Comparison of ENCODE assay signal across 8 cellular contexts in genomic region chr19:10335149-10336053, GRCh38. TPM values are rescaled to one million over a fixed set of nuclear protein-coding genes. Genes with fewer than 3 reads are reported as not detected.
A peak's percentile ranks its signal among the peaks of the same experiment; 100 is the strongest.
DNase-seq lines count a peak whose midpoint lies in the region; ATAC-seq and TF ChIP-seq lines count a peak whose summit lies in the region.

No MANE protein-coding gene starts in this region.

- H3K79me2 ChIP-seq in parathyroid adenoma: peaks cover 4% of the 10 kb centered on the region

- H3K4me2 ChIP-seq in parathyroid adenoma (ENCODE audit: low read length): peak overlapping the region; percentile 53

- H3K27ac ChIP-seq in RWPE1: peak overlapping the region; percentile 91
- no peak overlapping the region for H3K27ac ChIP-seq in parathyroid adenoma

- H2AFZ ChIP-seq in parathyroid adenoma: peak overlapping the region; percentile 91

- no peak overlapping the region for H3K4me3 Mint-ChIP-seq in activated CD4-positive, alpha-beta memory T cell treated with anti-CD3 and anti-CD28 coated beads for 36 hours

- H3K27me3 Mint-ChIP-seq in activated CD4-positive, alpha-beta memory T cell treated with anti-CD3 and anti-CD28 coated beads for 36 hours: no peaks in the 10 kb centered on the region

- no peaks in the 10 kb centered on the region for H3K27me3 ChIP-seq in BE2C
- H3K27me3 ChIP-seq in parathyroid adenoma (ENCODE audit: control insufficient read depth, insufficient read depth, low read length): no peaks in the 10 kb centered on the region

- intact Hi-C loops in activated CD4-positive, alpha-beta memory T cell treated with anti-CD3 and anti-CD28 coated beads for 36 hours (cut with micrococcal nuclease): loop anchor here (10.0 kb wide), 1 partner anchor 141 kb away; the partner anchor contains the start of gene DNMT1

- no peaks in the 10 kb centered on the region for H3K4me1 ChIP-seq in BE2C
- peaks cover 11% of the 10 kb centered on the region for H3K4me1 ChIP-seq in parathyroid adenoma

- ATAC-seq in HG02798 (IDR thresholded peaks at IDR 0.05; ENCODE audit: poor library complexity, unreplicated experiment): no peak
- ATAC-seq in HG03196 (IDR thresholded peaks at IDR 0.05; ENCODE audit: unreplicated experiment): no peak

- H3K4me3 ChIP-seq in BE2C (ENCODE audit: low read depth, low read length) (peak overlapping the region; percentile 71), fibroblast of pulmonary artery (replicated peaks; ENCODE audit: low read depth, low read length) (peak overlapping the region; percentile 90), parathyroid adenoma (ENCODE audit: low read depth, low read length) (peak overlapping the region; percentile 98)

- H3K9me3 ChIP-seq in BE2C: no peaks in the 10 kb centered on the region
- H3K9me3 ChIP-seq in parathyroid adenoma (ENCODE audit: control insufficient read depth, low read length): no peaks in the 10 kb centered on the region

- H3K4me1 Mint-ChIP-seq in activated CD4-positive, alpha-beta memory T cell treated with anti-CD3 and anti-CD28 coated beads for 36 hours (ENCODE audit: low read depth): peaks cover 51% of the 10 kb centered on the region

- no peak overlapping the region for H3K27ac Mint-ChIP-seq in activated CD4-positive, alpha-beta memory T cell treated with anti-CD3 and anti-CD28 coated beads for 36 hours

- no peaks in the 10 kb centered on the region for H3K9me3 Mint-ChIP-seq in activated CD4-positive, alpha-beta memory T cell treated with anti-CD3 and anti-CD28 coated beads for 36 hours

- TF ChIP-seq CTCF in BE2C (IDR thresholded peaks at IDR 0.05; ENCODE audit: low read depth, low read length): no peak
- no peak; the same call in 1 of the 2 replicates for TF ChIP-seq CTCF in RWPE1 (conservative IDR thresholded peaks at IDR 0.05; ENCODE audit: low read depth)
- no peak for TF ChIP-seq CTCF in fibroblast of pulmonary artery (IDR thresholded peaks at IDR 0.05; ENCODE audit: low read length, missing control alignments)
- no peak for TF ChIP-seq CTCF in parathyroid adenoma (IDR thresholded peaks at IDR 0.05)

- H3K9ac ChIP-seq in parathyroid adenoma: no peak overlapping the region

- CTCF ChIA-PET in RWPE1 (lab: Yijun Ruan, JAX): interaction anchor here (0.6 to 0.8 kb wide), 2 partner anchors 55 to 117 kb away, joined by 4 read pairs; no protein-coding TSS in a partner anchor
- CTCF ChIA-PET in activated CD4-positive, alpha-beta memory T cell treated with anti-CD3 and anti-CD28 coated beads for 36 hours (lab: Charles Lee): interaction anchor here (2.1 kb wide), 1 partner anchor 53 kb away, joined by 4 read pairs; no protein-coding TSS in a partner anchor

- H3K36me3 ChIP-seq in BE2C (peaks cover 13% of the 10 kb centered on the region), parathyroid adenoma (ENCODE audit: control insufficient read depth, insufficient read depth, low read length) (no peaks in the 10 kb centered on the region)

- POLR2A ChIA-PET in RWPE1 (lab: Yijun Ruan, JAX; ENCODE audit: low non-redundant PET): no interaction called here
- POLR2A ChIA-PET in activated CD4-positive, alpha-beta memory T cell treated with anti-CD3 and anti-CD28 coated beads for 36 hours (lab: Charles Lee): interaction anchor here (0.5 to 1.3 kb wide), 2 partner anchors 67 to 474 kb away, joined by 3 read pairs; no protein-coding TSS in a partner anchor

- H3K36me3 Mint-ChIP-seq in activated CD4-positive, alpha-beta memory T cell treated with anti-CD3 and anti-CD28 coated beads for 36 hours: peaks cover 27% of the 10 kb centered on the region

- DNase-seq in BE2C: no peak
- no peak for DNase-seq in RWPE1 (ENCODE audit: low spot score)
- DNase-seq in fibroblast of pulmonary artery (ENCODE audit: low read depth): no peak
- DNase-seq in activated CD4-positive, alpha-beta memory T cell treated with anti-CD3 and anti-CD28 coated beads for 36 hours: no peak
- no peak for DNase-seq in NCI-H1105 (lab: John Stamatoyannopoulos, UW)

RNA-seq across cellular contexts. Expression of gene RAVER1, which starts 2.1 kb away (rescaled TPM):
- polyA plus RNA-seq in BE2C (2012; ENCODE audit: insufficient read depth, insufficient read length, low read depth): 124 TPM
- 10 to 100 TPM; 81.5 to 85.0 TPM for total RNA-seq in activated CD4-positive, alpha-beta memory T cell treated with anti-CD3 and anti-CD28 coated beads for 36 hours

RNA-seq across cellular contexts. Expression of gene ICAM3, which starts 4.0 kb away (rescaled TPM):
- 34.4 TPM for polyA plus RNA-seq in BE2C (2012; ENCODE audit: insufficient read depth, insufficient read length, low read depth)
- 100 to 1,000 TPM; 125 to 132 TPM for total RNA-seq in activated CD4-positive, alpha-beta memory T cell treated with anti-CD3 and anti-CD28 coated beads for 36 hours

RNA-seq across cellular contexts. Expression of gene FDX2, which starts 19.6 kb away (rescaled TPM):
- 105 TPM for polyA plus RNA-seq in BE2C (2012; ENCODE audit: insufficient read depth, insufficient read length, low read depth)
- 10 to 100 TPM in 1 of 2 experiments, 1 to 10 TPM in 1; 9.9 to 12.2 TPM for total RNA-seq in activated CD4-positive, alpha-beta memory T cell treated with anti-CD3 and anti-CD28 coated beads for 36 hours

RNA-seq across cellular contexts. Expression of gene ZGLP1, which starts 25.8 kb away (rescaled TPM):
- 8.0 TPM for polyA plus RNA-seq in BE2C (2012; ENCODE audit: insufficient read depth, insufficient read length, low read depth)
- total RNA-seq in activated CD4-positive, alpha-beta memory T cell treated with anti-CD3 and anti-CD28 coated beads for 36 hours: 1 to 10 TPM in 1 of 2 experiments, under 1 TPM in 1; 0.85 to 2.0 TPM

RNA-seq across cellular contexts. Expression of gene TYK2, which starts 45.0 kb away (rescaled TPM):
- polyA plus RNA-seq in BE2C (2012; ENCODE audit: insufficient read depth, insufficient read length, low read depth): 216 TPM
- total RNA-seq in activated CD4-positive, alpha-beta memory T cell treated with anti-CD3 and anti-CD28 coated beads for 36 hours: 100 to 1,000 TPM; 168 to 186 TPM
